ENCODE assay signal across 7 cellular contexts in the genomic region with DNA sequence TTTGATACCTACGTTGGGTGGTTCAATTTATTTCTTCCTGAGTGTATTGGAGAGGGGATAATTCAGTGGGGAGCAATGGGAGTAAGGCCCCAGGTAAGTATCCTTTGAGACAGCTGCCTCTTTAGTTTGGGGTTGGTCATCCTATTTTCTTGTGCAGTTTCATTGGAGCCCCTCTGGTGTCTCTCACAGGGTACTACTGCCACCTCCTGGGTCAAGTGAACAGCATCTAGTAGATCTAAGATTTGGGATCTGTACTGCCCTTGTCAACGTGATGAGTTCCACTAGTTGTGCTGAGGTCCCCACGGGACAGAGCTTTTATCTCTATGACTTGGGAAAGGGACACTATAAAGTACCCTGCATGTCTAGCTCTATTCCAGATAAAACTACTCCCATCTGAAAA.
DNase-seq lines count a peak whose midpoint lies in the region; ATAC-seq and TF ChIP-seq lines count a peak whose summit lies in the region.

No MANE protein-coding gene starts in this region.

- H3K9me3 ChIP-seq in SU-DHL-6 (ENCODE audit: insufficient read depth, low read length): no peaks in the 10 kb centered on the region
- H3K9me3 ChIP-seq in lower lobe of right lung: no peaks in the 10 kb centered on the region

- DNase-seq in GM03348 (ENCODE audit: low spot score) (peak; percentile 31), cerebellum (ENCODE audit: low spot score) (peak; percentile 2), lower lobe of right lung (no peak), stromal cell of bone marrow (ENCODE audit: low read depth) (peak; percentile 9)

- H3K4me3 ChIP-seq in SU-DHL-6 (ENCODE audit: insufficient read depth, low read length, poor library complexity, severe bottlenecking) (no peak overlapping the region), lower lobe of right lung (no peak overlapping the region)

- intact Hi-C loops in lower lobe of right lung (cut with DNase I): no loop called here

- no peak overlapping the region for H3K27ac ChIP-seq in SU-DHL-6 (ENCODE audit: low read depth, low read length)
- no peak overlapping the region for H3K27ac ChIP-seq in lower lobe of right lung

- H2AFZ ChIP-seq in SU-DHL-6 (ENCODE audit: low read depth, low read length, severe bottlenecking): peak overlapping the region; percentile 69

- TF ChIP-seq CTCF in SU-DHL-6 (IDR thresholded peaks at IDR 0.05; ENCODE audit: insufficient read depth, low read length, poor library complexity, severe bottlenecking): peak; percentile 40
- TF ChIP-seq CTCF in lower lobe of right lung (IDR thresholded peaks at IDR 0.05): peak; percentile 35

- H3K36me3 ChIP-seq in SU-DHL-6 (ENCODE audit: low read length) (no peaks in the 10 kb centered on the region), lower lobe of right lung (no peaks in the 10 kb centered on the region)

- H3K4me1 ChIP-seq in lower lobe of right lung: no peaks in the 10 kb centered on the region

- H3K9me2 ChIP-seq in SU-DHL-6 (replicated peaks; ENCODE audit: insufficient read depth, low read length): no peaks in the 10 kb centered on the region

- peak; percentile 86 for ATAC-seq in GM19452 (IDR thresholded peaks at IDR 0.05; ENCODE audit: unreplicated experiment)
- peak; percentile 82 for ATAC-seq in HG03521 (IDR thresholded peaks at IDR 0.05; ENCODE audit: unreplicated experiment)
- ATAC-seq in lower lobe of right lung: peak; percentile 65 to 70

- no peaks in the 10 kb centered on the region for H3K79me2 ChIP-seq in SU-DHL-6 (ENCODE audit: insufficient read depth, low read length)

- no peaks in the 10 kb centered on the region for H3K27me3 ChIP-seq in SU-DHL-6 (ENCODE audit: low read length)
- no peaks in the 10 kb centered on the region for H3K27me3 ChIP-seq in lower lobe of right lung (ENCODE audit: low read depth)

- H3K4me2 ChIP-seq in SU-DHL-6 (ENCODE audit: low read depth, low read length, poor library complexity, severe bottlenecking): no peak overlapping the region

- H3F3A ChIP-seq in SU-DHL-6 (ENCODE audit: insufficient read depth): no peaks in the 10 kb centered on the region

- H3K9ac ChIP-seq in SU-DHL-6 (ENCODE audit: low read length): no peak overlapping the region

- H4K20me1 ChIP-seq in SU-DHL-6 (ENCODE audit: low read depth, low read length): no peaks in the 10 kb centered on the region
